8 cellular contexts compared by ENCODE assay signal in genomic region chr7:87148332-87148955, GRCh38. TPM values are rescaled to one million over a fixed set of nuclear protein-coding genes. Genes with fewer than 3 reads are reported as not detected.
DNase-seq lines count a peak whose midpoint lies in the region; ATAC-seq and TF ChIP-seq lines count a peak whose summit lies in the region.

No MANE protein-coding gene starts in this region.

- DNase-seq in NCI-H1092 treated with DMSO at 0.1 percent for 48 hours (lab: John Stamatoyannopoulos, UW): peak; percentile 32
- no peak for DNase-seq in NCI-H1092 (lab: John Stamatoyannopoulos, UW)
- peak; percentile 31 for DNase-seq in MM.1S
- no peak for DNase-seq in breast epithelium (ENCODE audit: low spot score in 2 of 2)
- DNase-seq in osteoblast (ENCODE audit: insufficient read length, low spot score, missing footprints): no peak
- no peak for DNase-seq in NCI-H187 (lab: John Stamatoyannopoulos, UW)
- no peak for DNase-seq in activated T-cell treated with anti-CD3 and anti-CD28 coated beads, Interleukin-2, amount 50 U/mL, for 24 hours

- H3K4me3 ChIP-seq in MM.1S (ENCODE audit: low read length): no peak overlapping the region
- no peak overlapping the region for H3K4me3 ChIP-seq in breast epithelium
- H3K4me3 ChIP-seq in osteoblast (ENCODE audit: insufficient read depth, low read length): no peak overlapping the region

- H3K9me3 Mint-ChIP-seq in activated T-cell treated with anti-CD3 and anti-CD28 coated beads, Interleukin-2, amount 50 U/mL, for 24 hours: no peaks in the 10 kb centered on the region

- intact Hi-C loops in breast epithelium (cut with DNase I; ENCODE audit: low total_unique reads): no loop called here

- H3K4me3 Mint-ChIP-seq in activated T-cell treated with anti-CD3 and anti-CD28 coated beads, Interleukin-2, amount 50 U/mL, for 24 hours: no peak overlapping the region

- ATAC-seq in GM18867 (IDR thresholded peaks at IDR 0.05; ENCODE audit: unreplicated experiment): no peak

- peaks cover 13% of the 10 kb centered on the region for H3K36me3 Mint-ChIP-seq in activated T-cell treated with anti-CD3 and anti-CD28 coated beads, Interleukin-2, amount 50 U/mL, for 24 hours (ENCODE audit: low read depth)

- H3K4me1 ChIP-seq in MM.1S (ENCODE audit: low read length) (peaks cover 24% of the 10 kb centered on the region), breast epithelium (no peaks in the 10 kb centered on the region), osteoblast (ENCODE audit: insufficient read depth, low read length) (peaks cover 9% of the 10 kb centered on the region)

- no peaks in the 10 kb centered on the region for H3K27me3 Mint-ChIP-seq in activated T-cell treated with anti-CD3 and anti-CD28 coated beads, Interleukin-2, amount 50 U/mL, for 24 hours

- H3K79me2 ChIP-seq in MM.1S (ENCODE audit: low read length) (peaks cover 7% of the 10 kb centered on the region), osteoblast (ENCODE audit: insufficient read depth, low read length) (peaks cover 5% of the 10 kb centered on the region)

- no peak overlapping the region for H2AFZ ChIP-seq in MM.1S (ENCODE audit: low read length)
- no peak overlapping the region for H2AFZ ChIP-seq in osteoblast (ENCODE audit: low read length)

- H3K27ac ChIP-seq in MM.1S (ENCODE audit: low read length) (no peak overlapping the region), breast epithelium (no peak overlapping the region), osteoblast (ENCODE audit: low read depth, low read length) (no peak overlapping the region)

- no peaks in the 10 kb centered on the region for H4K20me1 ChIP-seq in MM.1S (ENCODE audit: insufficient read depth, low read length)
- no peaks in the 10 kb centered on the region for H4K20me1 ChIP-seq in osteoblast (ENCODE audit: insufficient read depth, low read length)

- no peaks in the 10 kb centered on the region for H3K9me2 ChIP-seq in MM.1S (replicated peaks; ENCODE audit: insufficient read depth, low read length)

- no peak overlapping the region for H3K27ac Mint-ChIP-seq in activated T-cell treated with anti-CD3 and anti-CD28 coated beads, Interleukin-2, amount 50 U/mL, for 24 hours

- peaks cover 22% of the 10 kb centered on the region for H3F3A ChIP-seq in MM.1S (ENCODE audit: insufficient read depth, low read length)

- H3K36me3 ChIP-seq in MM.1S (replicated peaks; ENCODE audit: insufficient read depth, low read length): no peaks in the 10 kb centered on the region
- no peaks in the 10 kb centered on the region for H3K36me3 ChIP-seq in breast epithelium
- no peaks in the 10 kb centered on the region for H3K36me3 ChIP-seq in osteoblast (ENCODE audit: insufficient read depth, low read length)

- TF ChIP-seq CTCF in MM.1S (IDR thresholded peaks at IDR 0.05; ENCODE audit: low read length) (peak; percentile 61), breast epithelium (IDR thresholded peaks at IDR 0.05) (peak in 2 of 3 donors; percentile 48 to 59), osteoblast (IDR thresholded peaks at IDR 0.05; ENCODE audit: extremely low read depth, low read depth, low read length) (peak; percentile 57)

- TF ChIP-seq POLR2A in breast epithelium (IDR thresholded peaks at IDR 0.05): no peak

- H3K4me2 ChIP-seq in MM.1S (ENCODE audit: low read depth, low read length) (no peak overlapping the region), osteoblast (ENCODE audit: insufficient read depth, low read length) (no peak overlapping the region)

- H3K9ac ChIP-seq in MM.1S (ENCODE audit: low read length): no peak overlapping the region

- H3K4me1 Mint-ChIP-seq in activated T-cell treated with anti-CD3 and anti-CD28 coated beads, Interleukin-2, amount 50 U/mL, for 24 hours (ENCODE audit: low read depth): peaks cover 16% of the 10 kb centered on the region

- no peaks in the 10 kb centered on the region for H3K9me3 ChIP-seq in MM.1S (replicated peaks; ENCODE audit: insufficient read depth, low read length)
- no peaks in the 10 kb centered on the region for H3K9me3 ChIP-seq in breast epithelium
- H3K9me3 ChIP-seq in osteoblast (ENCODE audit: low read depth, low read length): no peaks in the 10 kb centered on the region

- H3K27me3 ChIP-seq in MM.1S (replicated peaks; ENCODE audit: insufficient read depth, low read length) (no peaks in the 10 kb centered on the region), breast epithelium (no peaks in the 10 kb centered on the region), osteoblast (ENCODE audit: insufficient read depth, low read length) (no peaks in the 10 kb centered on the region)

RNA-seq across cellular contexts. Expression of gene DMTF1, which starts 3.8 kb away (rescaled TPM):
- total RNA-seq in breast epithelium: 100 to 1,000 TPM in 2 of 3 donors, 10 to 100 TPM in 1; 85.9 to 185 (median 118) TPM
- 70.6 and 77.5 TPM in 2 replicates for total RNA-seq in osteoblast

Comparison
In these comparisons a context has a peak if more than half of its experiments do, and no peak if none do; other contexts are left out.
1. DNase-seq: peak in NCI-H1092 treated with DMSO at 0.1 percent for 48 hours (single experiment) and MM.1S (single experiment); none in NCI-H1092 (single experiment), breast epithelium (0 of 2), osteoblast (single experiment), NCI-H187 (0 of 2) and activated T-cell treated with anti-CD3 and anti-CD28 coated beads, Interleukin-2, amount 50 U/mL, for 24 hours (single experiment).
2. Peak in every context shown above with its lines, with median percentiles within 50 percentile points of each other: CTCF ChIP-seq.